In the genomic region with DNA sequence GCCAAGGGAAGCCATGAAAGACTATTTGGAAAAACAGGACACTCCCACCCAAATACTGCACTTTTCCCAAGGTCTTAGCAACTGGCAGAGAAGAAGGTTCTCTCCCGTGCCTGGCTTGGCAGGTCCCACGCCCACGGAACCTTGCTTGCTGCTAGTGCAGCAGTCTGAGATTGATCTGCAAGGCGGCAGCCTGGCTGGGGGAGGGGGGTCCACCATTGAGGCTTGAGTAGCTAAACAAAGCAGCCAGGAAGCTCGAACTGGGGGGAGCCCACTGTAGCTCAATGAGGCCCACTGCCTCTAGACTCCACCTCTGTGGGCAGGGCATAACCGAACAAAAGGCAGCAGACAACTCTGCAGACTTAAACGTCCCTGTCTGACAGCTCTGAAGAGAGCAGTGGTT, we compare ENCODE assay signal across 25 cellular contexts.
"Had no signal": no experiment of that assay in that cellular context is flagged by ENCODE, and none has a peak within 500 bp of the region (broad histone marks: within the 10 kb centered on the region; RNA-seq: fewer than 3 reads in every experiment).

No MANE protein-coding gene starts in this region.

- H3K9me3 ChIP-seq: suprapubic skin, testis, thyroid gland, transverse colon, upper lobe of right lung, uterus, vagina had no signal

- H3K4me3 ChIP-seq: stomach, suprapubic skin, testis, thoracic aorta, thyroid gland, tibial artery, tibial nerve, transverse colon, upper lobe of left lung, upper lobe of right lung, uterus, vagina had no signal

- DNase-seq: stimulated activated CD4-positive, alpha-beta T cell treated with anti-CD3 and anti-CD28 coated beads, Interleukin-2, amount 100 ng/mL, for 48 hours; stimulated activated CD4-positive, alpha-beta T cell treated with anti-CD3 and anti-CD28 coated beads, Interleukin-4, amount 100 ng/mL, for 1 hour; stimulated activated CD4-positive, alpha-beta T cell treated with anti-CD3 and anti-CD28 coated beads, Interleukin-4, amount 100 ng/mL, for 24 hours; stimulated activated CD4-positive, alpha-beta T cell treated with anti-CD3 and anti-CD28 coated beads, Interleukin-4, amount 100 ng/mL, for 4 hours; stimulated activated CD8-positive, alpha-beta memory T cell treated with anti-CD3 and anti-CD28 coated beads, Interleukin-4, amount 100 ng/mL, for 48 hours; stimulated activated naive B cell treated with anti-CD40 and anti-IgM and Interleukin-4, amounts not matched to agents 10 μg/mL and 1 μg/mL and 100 μg/mL, for 72 hours; stimulated activated naive CD4-positive, alpha-beta T cell; stimulated activated naive CD4-positive, alpha-beta T cell treated with Interleukin-2 at 50 U/mL for 16 hours; stimulated activated naive CD8-positive, alpha-beta T cell treated with anti-CD3 and anti-CD28 coated beads, Interleukin-15, amount 100 ng/mL, for 72 hours; stimulated activated naive CD8-positive, alpha-beta T cell treated with anti-CD3 and anti-CD28 coated beads, Interleukin-15, Interleukin-2, amounts not matched to agents 100 U/mL and 50 U/mL, for 24 hours; stomach; substantia nigra; testis; thyroid gland; tibial artery; transverse colon; trophoblast cell; upper lobe of left lung; upper lobe of right lung; uterus had no signal

- H3K4me1 ChIP-seq: stomach, suprapubic skin, testis, thyroid gland, tibial artery, tibial nerve, transverse colon, upper lobe of left lung, upper lobe of right lung, uterus, vagina had no signal

- H3K27ac ChIP-seq: stomach, suprapubic skin, testis, thoracic aorta, thyroid gland, tibial artery, tibial nerve, transverse colon, upper lobe of left lung, upper lobe of right lung, uterus, vagina had no signal

- FAIRE-seq: urothelium cell line had no signal

- H3K36me3 ChIP-seq: stomach, suprapubic skin, thoracic aorta, thyroid gland, tibial artery, tibial nerve, transverse colon, upper lobe of left lung, upper lobe of right lung, uterus, vagina had no signal

- H3K27me3 ChIP-seq: stomach, suprapubic skin, testis, thyroid gland, tibial artery, transverse colon, upper lobe of left lung, upper lobe of right lung, uterus, vagina had no signal
